ENCODE assay signal across 2 cellular contexts in genomic region chr20:51439160-51439689, GRCh38.
TF ChIP-seq lines count a peak whose summit lies in the region.

No MANE protein-coding gene starts in this region.

TF ChIP-seq in IMR-90, 13 proteins besides CTCF, POLR2A, EP300 and RAD21:
- TF ChIP-seq, protein P1, sequence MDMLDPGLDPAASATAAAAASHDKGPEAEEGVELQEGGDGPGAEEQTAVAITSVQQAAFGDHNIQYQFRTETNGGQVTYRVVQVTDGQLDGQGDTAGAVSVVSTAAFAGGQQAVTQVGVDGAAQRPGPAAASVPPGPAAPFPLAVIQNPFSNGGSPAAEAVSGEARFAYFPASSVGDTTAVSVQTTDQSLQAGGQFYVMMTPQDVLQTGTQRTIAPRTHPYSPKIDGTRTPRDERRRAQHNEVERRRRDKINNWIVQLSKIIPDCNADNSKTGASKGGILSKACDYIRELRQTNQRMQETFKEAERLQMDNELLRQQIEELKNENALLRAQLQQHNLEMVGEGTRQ (IDR thresholded peaks at IDR 0.05; ENCODE audit: low read depth, low read length), result no peak
- TF ChIP-seq, protein P2, sequence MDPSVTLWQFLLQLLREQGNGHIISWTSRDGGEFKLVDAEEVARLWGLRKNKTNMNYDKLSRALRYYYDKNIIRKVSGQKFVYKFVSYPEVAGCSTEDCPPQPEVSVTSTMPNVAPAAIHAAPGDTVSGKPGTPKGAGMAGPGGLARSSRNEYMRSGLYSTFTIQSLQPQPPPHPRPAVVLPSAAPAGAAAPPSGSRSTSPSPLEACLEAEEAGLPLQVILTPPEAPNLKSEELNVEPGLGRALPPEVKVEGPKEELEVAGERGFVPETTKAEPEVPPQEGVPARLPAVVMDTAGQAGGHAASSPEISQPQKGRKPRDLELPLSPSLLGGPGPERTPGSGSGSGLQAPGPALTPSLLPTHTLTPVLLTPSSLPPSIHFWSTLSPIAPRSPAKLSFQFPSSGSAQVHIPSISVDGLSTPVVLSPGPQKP (IDR thresholded peaks at IDR 0.05; ENCODE audit: borderline replicate concordance, low read depth, low read length), result no peak
- no peak for TF ChIP-seq MAFK (IDR thresholded peaks at IDR 0.05; ENCODE audit: low read depth, low read length)
- TF ChIP-seq NFE2L2 (IDR thresholded peaks at IDR 0.05; ENCODE audit: low read depth, low read length), result no peak
- no peak for TF ChIP-seq CEBPB (IDR thresholded peaks at IDR 0.05; ENCODE audit: low read depth, low read length)

TF ChIP-seq in GM23338, 12 proteins besides CTCF, POLR2A, EP300 and RAD21:
- TF ChIP-seq CREB1 (CRISPR knock-in tag; IDR thresholded peaks at IDR 0.05; ENCODE audit: low read depth), result no peak
- TF ChIP-seq, protein P3, sequence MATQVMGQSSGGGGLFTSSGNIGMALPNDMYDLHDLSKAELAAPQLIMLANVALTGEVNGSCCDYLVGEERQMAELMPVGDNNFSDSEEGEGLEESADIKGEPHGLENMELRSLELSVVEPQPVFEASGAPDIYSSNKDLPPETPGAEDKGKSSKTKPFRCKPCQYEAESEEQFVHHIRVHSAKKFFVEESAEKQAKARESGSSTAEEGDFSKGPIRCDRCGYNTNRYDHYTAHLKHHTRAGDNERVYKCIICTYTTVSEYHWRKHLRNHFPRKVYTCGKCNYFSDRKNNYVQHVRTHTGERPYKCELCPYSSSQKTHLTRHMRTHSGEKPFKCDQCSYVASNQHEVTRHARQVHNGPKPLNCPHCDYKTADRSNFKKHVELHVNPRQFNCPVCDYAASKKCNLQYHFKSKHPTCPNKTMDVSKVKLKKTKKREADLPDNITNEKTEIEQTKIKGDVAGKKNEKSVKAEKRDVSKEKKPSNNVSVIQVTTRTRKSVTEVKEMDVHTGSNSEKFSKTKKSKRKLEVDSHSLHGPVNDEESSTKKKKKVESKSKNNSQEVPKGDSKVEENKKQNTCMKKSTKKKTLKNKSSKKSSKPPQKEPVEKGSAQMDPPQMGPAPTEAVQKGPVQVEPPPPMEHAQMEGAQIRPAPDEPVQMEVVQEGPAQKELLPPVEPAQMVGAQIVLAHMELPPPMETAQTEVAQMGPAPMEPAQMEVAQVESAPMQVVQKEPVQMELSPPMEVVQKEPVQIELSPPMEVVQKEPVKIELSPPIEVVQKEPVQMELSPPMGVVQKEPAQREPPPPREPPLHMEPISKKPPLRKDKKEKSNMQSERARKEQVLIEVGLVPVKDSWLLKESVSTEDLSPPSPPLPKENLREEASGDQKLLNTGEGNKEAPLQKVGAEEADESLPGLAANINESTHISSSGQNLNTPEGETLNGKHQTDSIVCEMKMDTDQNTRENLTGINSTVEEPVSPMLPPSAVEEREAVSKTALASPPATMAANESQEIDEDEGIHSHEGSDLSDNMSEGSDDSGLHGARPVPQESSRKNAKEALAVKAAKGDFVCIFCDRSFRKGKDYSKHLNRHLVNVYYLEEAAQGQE (IDR thresholded peaks at IDR 0.05; ENCODE audit: unreplicated experiment), result no peak
- TF ChIP-seq ZNF462 (CRISPR knock-in tag; IDR thresholded peaks at IDR 0.05), result no peak
- TF ChIP-seq NANOG (IDR thresholded peaks at IDR 0.05; ENCODE audit: borderline replicate concordance), result no peak
- TF ChIP-seq ETS1 (IDR thresholded peaks at IDR 0.05), result no peak
- TF ChIP-seq ZNF114 (CRISPR knock-in tag; IDR thresholded peaks at IDR 0.05), result no peak
- no peak for TF ChIP-seq EZH2 (IDR thresholded peaks at IDR 0.05; ENCODE audit: low read depth, unreplicated experiment)
- no peak for TF ChIP-seq STAT1 (IDR thresholded peaks at IDR 0.05; ENCODE audit: unreplicated experiment)
- no peak for TF ChIP-seq ZNF331 (CRISPR knock-in tag; IDR thresholded peaks at IDR 0.05; ENCODE audit: low read depth)
- no peak for TF ChIP-seq POLR2AphosphoS5 (IDR thresholded peaks at IDR 0.05; ENCODE audit: low read depth)
- no peak for TF ChIP-seq EZH2phosphoT487 (IDR thresholded peaks at IDR 0.05; ENCODE audit: unreplicated experiment)
TF ChIP-seq in GM23338: peak in this region for 0.
